In genomic region chr11:69088676-69089146, GRCh38 we compare ENCODE assay signal across 8 cellular contexts. TPM values are rescaled to one million over a fixed set of nuclear protein-coding genes. Genes with fewer than 3 reads are reported as not detected.
DNase-seq lines count a peak whose midpoint lies in the region; ATAC-seq, FAIRE-seq and TF ChIP-seq lines count a peak whose summit lies in the region.

No MANE protein-coding gene starts in this region.

- peaks cover 30% of the 10 kb centered on the region for H3K36me3 ChIP-seq in RWPE2 (ENCODE audit: low read depth)
- no peaks in the 10 kb centered on the region for H3K36me3 ChIP-seq in pancreas
- peaks cover 19% of the 10 kb centered on the region for H3K36me3 ChIP-seq in upper lobe of right lung

- H3K9me3 ChIP-seq in RWPE2 (ENCODE audit: severe bottlenecking) (no peaks in the 10 kb centered on the region), pancreas (no peaks in the 10 kb centered on the region), upper lobe of right lung (no peaks in the 10 kb centered on the region)

- intact Hi-C loops in pancreas (cut with DNase I), result no loop called here
- intact Hi-C loops in upper lobe of right lung (cut with DNase I), result no loop called here

- H3K27me3 ChIP-seq in RWPE2 (ENCODE audit: insufficient read depth, poor library complexity, severe bottlenecking), result no peaks in the 10 kb centered on the region
- no peaks in the 10 kb centered on the region for H3K27me3 ChIP-seq in pancreas
- no peaks in the 10 kb centered on the region for H3K27me3 ChIP-seq in upper lobe of right lung

- peak; percentile 80 for TF ChIP-seq CTCF in RWPE2 (IDR thresholded peaks at IDR 0.05; ENCODE audit: poor library complexity, severe bottlenecking)
- peak; percentile 26 to 52 (median 44) for TF ChIP-seq CTCF in pancreas (IDR thresholded peaks at IDR 0.05)
- peak; percentile 64 for TF ChIP-seq CTCF in upper lobe of right lung (IDR thresholded peaks at IDR 0.05)

- peak; percentile 74 for ATAC-seq in RWPE2 (ENCODE audit: low read depth)
- ATAC-seq in pancreas, result peak; percentile 70 to 86 (median 82)
- ATAC-seq in upper lobe of right lung, result peak; percentile 86
- no peak for ATAC-seq in HG03095 (IDR thresholded peaks at IDR 0.05; ENCODE audit: unreplicated experiment)

- H3K4me1 ChIP-seq in RWPE2 (ENCODE audit: insufficient read depth, poor library complexity, severe bottlenecking), result peaks cover 3% of the 10 kb centered on the region
- peaks cover 6 to 10% (median 9%) of the 10 kb centered on the region in 3 donors for H3K4me1 ChIP-seq in pancreas
- H3K4me1 ChIP-seq in upper lobe of right lung, result no peaks in the 10 kb centered on the region

- no peak overlapping the region for H3K27ac ChIP-seq in RWPE2 (ENCODE audit: poor library complexity, severe bottlenecking)
- H3K27ac ChIP-seq in pancreas, result peak overlapping the region in 1 of 4 donors; percentile 22
- H3K27ac ChIP-seq in upper lobe of right lung, result no peak overlapping the region

- DNase-seq in DMS79 treated with DMSO at 0.1 percent for 48 hours (lab: John Stamatoyannopoulos, UW) (peak; percentile 51), LHCN-M2 (ENCODE audit: low read depth) (peak; percentile 68), RWPE2 (ENCODE audit: low spot score) (no peak), germinal center (ENCODE audit: low spot score) (peak; percentile 90), pancreas (peak in 4 of 6 donors; percentile 50 to 73 (median 67)), upper lobe of right lung (no peak)
- DNase-seq in activated effector memory CD4-positive, alpha-beta T cell treated with anti-CD3 and anti-CD28 coated beads, Interleukin-2, amount 50 U/mL, for 16 hours, result peak; percentile 81

- H3K4me3 ChIP-seq in RWPE2 (ENCODE audit: severe bottlenecking) (no peak overlapping the region), pancreas (peak overlapping the region in 1 of 4 donors; percentile 16), upper lobe of right lung (no peak overlapping the region)

- no peak for FAIRE-seq in pancreas (lab: Jason Lieb, UNC)

- WGBS in pancreas, 2 donors, result 31 to 36% methylated on average over 11 of the region's 11 CpGs

RNA-seq across cellular contexts. Expression of gene TPCN2, which starts 40.0 kb away (rescaled TPM):
- 7.1 and 10.1 TPM in 2 replicates for total RNA-seq in LHCN-M2 (2014; rRNA removed)
- polyA plus RNA-seq in LHCN-M2 (2012), result 4.2 TPM
- 10 to 100 TPM in 1 of 6 donors, 1 to 10 TPM in 5; 5.6 to 10.2 (median 9.0) TPM for total RNA-seq in pancreas
- polyA plus RNA-seq in pancreas, result 10 to 100 TPM; 11.2 to 13.5 TPM
- total RNA-seq in upper lobe of right lung, result 16.6 TPM

Comparison
In these comparisons a context has a peak if more than half of its experiments do, and no peak if none do; other contexts are left out.
1. DNase-seq: peak in DMS79 treated with DMSO at 0.1 percent for 48 hours (single experiment), LHCN-M2 (single experiment), activated effector memory CD4-positive, alpha-beta T cell treated with anti-CD3 and anti-CD28 coated beads, Interleukin-2, amount 50 U/mL, for 16 hours (single experiment), germinal center (single experiment) and pancreas (4 of 6); none in RWPE2 (single experiment) and upper lobe of right lung (single experiment).
2. Peak in every context shown above with its lines, with median percentiles within 50 percentile points of each other: CTCF ChIP-seq.